ENCODE assay signal across 23 cellular contexts in the genomic region with DNA sequence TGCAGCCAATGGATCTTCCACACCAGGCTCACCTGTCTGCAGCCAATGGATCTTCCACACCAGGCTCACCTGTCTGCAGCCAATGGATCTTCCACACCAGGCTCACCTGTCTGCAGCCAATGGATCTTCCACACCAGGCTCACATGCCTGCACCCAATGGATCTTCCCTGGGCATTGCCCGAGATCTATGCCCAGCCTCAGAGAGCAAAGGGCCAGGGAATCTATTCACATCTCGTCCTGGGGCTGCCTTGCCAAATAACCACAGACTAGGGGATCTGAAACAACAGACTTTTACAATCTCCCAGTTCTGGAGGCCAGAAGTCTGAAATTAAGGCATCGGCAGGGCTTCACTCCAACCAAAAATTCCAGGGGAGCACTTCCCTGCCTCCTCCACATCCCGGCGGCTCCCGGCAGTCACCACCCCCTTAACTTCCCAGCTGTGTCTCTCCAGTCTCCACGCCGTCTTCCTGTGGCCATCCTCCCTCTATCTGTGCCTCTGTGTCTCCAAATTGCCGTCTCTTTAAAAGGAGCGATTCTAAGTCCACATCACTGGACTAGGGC.
"Had no signal": no experiment of that assay in that cellular context is flagged by ENCODE, and none has a peak within 500 bp of the region (broad histone marks: within the 10 kb centered on the region; RNA-seq: fewer than 3 reads in every experiment).

No MANE protein-coding gene starts in this region.

- H3K27ac ChIP-seq: hepatocyte, neural progenitor cell, ovary, psoas muscle, suprapubic skin, transverse colon, upper lobe of right lung, vagina had no signal

- H3K9me3 Mint-ChIP-seq: mesothelial cell of epicardium; naive thymus-derived CD4-positive, alpha-beta T cell; nephron; neural progenitor cell; stimulated activated naive CD8-positive, alpha-beta T cell treated with anti-CD3 and anti-CD28 coated beads, Interleukin-15, amount 100 ng/mL, for 72 hours had no signal

- H3K4me3 Mint-ChIP-seq: mesothelial cell of epicardium; naive thymus-derived CD4-positive, alpha-beta T cell; nephron; neural progenitor cell; stimulated activated naive CD8-positive, alpha-beta T cell treated with anti-CD3 and anti-CD28 coated beads, Interleukin-15, amount 100 ng/mL, for 72 hours had no signal

- H3K27ac Mint-ChIP-seq: mesothelial cell of epicardium; naive thymus-derived CD4-positive, alpha-beta T cell; nephron; neural progenitor cell; stimulated activated naive CD8-positive, alpha-beta T cell treated with anti-CD3 and anti-CD28 coated beads, Interleukin-15, amount 100 ng/mL, for 72 hours had no signal

- H3K36me3 Mint-ChIP-seq: mesothelial cell of epicardium; naive thymus-derived CD4-positive, alpha-beta T cell; neural progenitor cell had no signal

- DNase-seq: cortex of kidney; effector CD4-positive, alpha-beta T cell; kidney; mesenchymal stem cell; mucosa of descending colon; naive thymus-derived CD4-positive, alpha-beta T cell; ovary; psoas muscle; right cardiac atrium; small intestine; stimulated activated CD4-positive, alpha-beta T cell treated with anti-CD3 and anti-CD28 coated beads, Interleukin-15, amount 100 ng/mL, for 24 hours; stimulated activated CD4-positive, alpha-beta T cell treated with anti-CD3 and anti-CD28 coated beads, Interleukin-2, amount 100 ng/mL, for 48 hours; stimulated activated naive CD4-positive, alpha-beta T cell; stimulated activated naive CD8-positive, alpha-beta T cell treated with anti-CD3 and anti-CD28 coated beads, Interleukin-15, amount 100 ng/mL, for 72 hours; transverse colon had no signal

- H3K4me3 ChIP-seq: hepatocyte, mucosa of descending colon, neural progenitor cell, ovary, psoas muscle, suprapubic skin, transverse colon, upper lobe of right lung, vagina had no signal

- ATAC-seq: left lobe of liver; mucosa of descending colon; naive thymus-derived CD4-positive, alpha-beta T cell; psoas muscle; right cardiac atrium; stimulated activated naive CD8-positive, alpha-beta T cell treated with anti-CD3 and anti-CD28 coated beads, Interleukin-15, amount 100 ng/mL, for 72 hours; upper lobe of right lung had no signal

- H3K4me1 Mint-ChIP-seq: mesothelial cell of epicardium; naive thymus-derived CD4-positive, alpha-beta T cell; stimulated activated naive CD8-positive, alpha-beta T cell treated with anti-CD3 and anti-CD28 coated beads, Interleukin-15, amount 100 ng/mL, for 72 hours had no signal
